Comparison of ENCODE assay signal across 22 cellular contexts in the genomic region with DNA sequence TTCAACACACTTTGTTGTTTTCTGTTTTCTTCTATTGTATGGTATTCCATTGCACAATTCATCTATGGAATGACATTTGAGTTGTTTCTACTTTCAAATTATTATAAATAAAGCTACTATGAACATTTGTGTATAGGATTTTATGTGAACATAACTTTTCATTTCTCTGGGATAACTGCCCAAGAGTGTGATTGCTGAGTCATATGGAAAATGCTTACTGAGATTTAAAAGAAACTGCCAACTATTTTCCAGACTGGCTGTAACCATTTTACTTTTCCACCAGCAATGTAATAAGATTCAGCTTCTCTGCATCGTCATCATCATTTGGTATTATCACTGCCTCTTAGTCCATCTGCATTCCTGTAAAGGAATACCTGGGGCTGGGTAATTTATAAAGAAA.
DNase-seq lines count a peak whose midpoint lies in the region; ATAC-seq and TF ChIP-seq lines count a peak whose summit lies in the region.
"Had no signal": no experiment of that assay in that cellular context is flagged by ENCODE, and none has a peak within 500 bp of the region (broad histone marks: within the 10 kb centered on the region; RNA-seq: fewer than 3 reads in every experiment).

No MANE protein-coding gene starts in this region.

- peaks cover 3% of the 10 kb centered on the region for H3K9me3 Mint-ChIP-seq in activated CD4-positive, alpha-beta T cell treated with anti-CD3 and anti-CD28 coated beads, Interleukin-2, amount 10 ng/mL, durations not matched to agents 7 days and 5 days

- H3K4me3 Mint-ChIP-seq in activated CD4-positive, alpha-beta T cell treated with anti-CD3 and anti-CD28 coated beads, Interleukin-2, amount 10 ng/mL, durations not matched to agents 7 days and 5 days = no peak overlapping the region

- H3K4me1 Mint-ChIP-seq in activated CD4-positive, alpha-beta T cell treated with anti-CD3 and anti-CD28 coated beads, Interleukin-2, amount 10 ng/mL, durations not matched to agents 7 days and 5 days = no peaks in the 10 kb centered on the region

- H3K9me2 ChIP-seq in GM23248 (ENCODE audit: insufficient read depth) = no peaks in the 10 kb centered on the region; the same call in 1 of the 2 replicates

- in situ Hi-C loops in GM23248 (cut with MboI) (no loop called here), KBM-7 (cut with MboI; ENCODE audit: low pct_unique_long_range_greater_than_20kb, low sequenced_read_pairs) (no loop called here)

- no peak overlapping the region for H2AFZ ChIP-seq in GM23248

- no peak overlapping the region for H3K9ac ChIP-seq in GM23248
- no peak overlapping the region for H3K9ac ChIP-seq in adipocyte (ENCODE audit: low read length)

- H3K4me3 ChIP-seq in GM23248 = no peak overlapping the region
- no peak overlapping the region for H3K4me3 ChIP-seq in adipocyte (ENCODE audit: low read length)
- H3K4me3 ChIP-seq in fibroblast of villous mesenchyme (ENCODE audit: low read depth, low read length) = no peak overlapping the region

- H3F3A ChIP-seq in GM23248 (ENCODE audit: insufficient read depth) = no peaks in the 10 kb centered on the region

- CTCF ChIA-PET in activated CD4-positive, alpha-beta T cell treated with anti-CD3 and anti-CD28 coated beads, Interleukin-2, amount 10 ng/mL, durations not matched to agents 7 days and 5 days (lab: Charles Lee) = no interaction called here

- no peak for TF ChIP-seq CTCF in fibroblast of villous mesenchyme (IDR thresholded peaks at IDR 0.05; ENCODE audit: insufficient read depth, low read depth, low read length)

- POLR2A ChIA-PET in activated CD4-positive, alpha-beta T cell treated with anti-CD3 and anti-CD28 coated beads, Interleukin-2, amount 10 ng/mL, durations not matched to agents 7 days and 5 days (lab: Charles Lee) = no interaction called here

- 8 to 13% methylated on average over 1 of the region's 1 CpG for WGBS in GM23248 (ENCODE audit: low coverage in 1 of 2, low lambda C conversion rate in 2 of 2, missing lambda C conversion rate in 2 of 2), 2 experiments

- H3K27ac ChIP-seq in GM23248 = no peak overlapping the region
- H3K27ac ChIP-seq: RWPE1 had no signal

- H3K4me1 ChIP-seq in GM23248 (ENCODE audit: insufficient read depth) = no peaks in the 10 kb centered on the region
- H3K4me1 ChIP-seq in adipocyte (ENCODE audit: control insufficient read depth, insufficient read depth, low read length) = no peaks in the 10 kb centered on the region

- no peak for ATAC-seq in GM21447 (IDR thresholded peaks at IDR 0.05; ENCODE audit: unreplicated experiment)
- ATAC-seq: Panc1 had no signal

- H4K20me1 ChIP-seq in GM23248 (ENCODE audit: insufficient read depth) = no peaks in the 10 kb centered on the region

- no peaks in the 10 kb centered on the region for H3K36me3 ChIP-seq in GM23248 (ENCODE audit: low read depth)
- no peaks in the 10 kb centered on the region for H3K36me3 ChIP-seq in adipocyte (ENCODE audit: control insufficient read depth, insufficient read depth, low read length, severe bottlenecking)

- DNase-seq in GM23248 = peak; percentile 9
- DNase-seq in adipocyte (ENCODE audit: low read depth) = peak; percentile 49
- DNase-seq in dedifferentiated amniotic fluid mesenchymal stem cell (ENCODE audit: extremely low spot score) = peak; percentile 36
- DNase-seq in fibroblast of villous mesenchyme (ENCODE audit: low read depth) = peak; percentile 7
- DNase-seq in iPS-NIHi11 (ENCODE audit: low spot score) = no peak
- DNase-seq in activated CD4-positive, alpha-beta T cell treated with anti-CD3 and anti-CD28 coated beads, Interleukin-2, amount 10 ng/mL, durations not matched to agents 7 days and 5 days = no peak
- DNase-seq in KBM-7 = no peak
- DNase-seq: Calu3, DMS79 treated with DMSO at 0.1 percent for 48 hours, GF-D8, H7, KG1, MM.1S, NCI-H1417 treated with DMSO at 0.1 percent for 48 hours, NCI-H1694 treated with DMSO at 0.1 percent for 48 hours, NCI-H2081, NCI-H2227 treated with DMSO at 0.1 percent for 48 hours, NCI-H526 treated with DMSO at 0.1 percent for 48 hours, SHP77 had no signal

- no peak overlapping the region for H3K27ac Mint-ChIP-seq in activated CD4-positive, alpha-beta T cell treated with anti-CD3 and anti-CD28 coated beads, Interleukin-2, amount 10 ng/mL, durations not matched to agents 7 days and 5 days

- H3K27me3 Mint-ChIP-seq in activated CD4-positive, alpha-beta T cell treated with anti-CD3 and anti-CD28 coated beads, Interleukin-2, amount 10 ng/mL, durations not matched to agents 7 days and 5 days = no peaks in the 10 kb centered on the region

- no peak overlapping the region for H3K4me2 ChIP-seq in GM23248 (ENCODE audit: unreplicated experiment)

- no peaks in the 10 kb centered on the region for H3K79me2 ChIP-seq in GM23248 (ENCODE audit: insufficient read depth)

- no peaks in the 10 kb centered on the region for H3K27me3 ChIP-seq in GM23248 (replicated peaks; ENCODE audit: insufficient read depth)
- H3K27me3 ChIP-seq in adipocyte (replicated peaks; ENCODE audit: control insufficient read depth, insufficient read depth, low read length) = no peaks in the 10 kb centered on the region

- H3K36me3 Mint-ChIP-seq in activated CD4-positive, alpha-beta T cell treated with anti-CD3 and anti-CD28 coated beads, Interleukin-2, amount 10 ng/mL, durations not matched to agents 7 days and 5 days (ENCODE audit: low read depth) = no peaks in the 10 kb centered on the region

- H3K9me3 ChIP-seq in GM23248 (ENCODE audit: low read depth) (no peaks in the 10 kb centered on the region), adipocyte (ENCODE audit: control insufficient read depth, low read length) (no peaks in the 10 kb centered on the region)

Comparison
In these comparisons a context has a peak if more than half of its experiments do, and no peak if none do; other contexts are left out.
1. DNase-seq: peak in GM23248 (single experiment), adipocyte (single experiment), dedifferentiated amniotic fluid mesenchymal stem cell (single experiment) and fibroblast of villous mesenchyme (single experiment); none in iPS-NIHi11 (single experiment), activated CD4-positive, alpha-beta T cell treated with anti-CD3 and anti-CD28 coated beads, Interleukin-2, amount 10 ng/mL, durations not matched to agents 7 days and 5 days (single experiment) and KBM-7 (single experiment).